In the genomic region with DNA sequence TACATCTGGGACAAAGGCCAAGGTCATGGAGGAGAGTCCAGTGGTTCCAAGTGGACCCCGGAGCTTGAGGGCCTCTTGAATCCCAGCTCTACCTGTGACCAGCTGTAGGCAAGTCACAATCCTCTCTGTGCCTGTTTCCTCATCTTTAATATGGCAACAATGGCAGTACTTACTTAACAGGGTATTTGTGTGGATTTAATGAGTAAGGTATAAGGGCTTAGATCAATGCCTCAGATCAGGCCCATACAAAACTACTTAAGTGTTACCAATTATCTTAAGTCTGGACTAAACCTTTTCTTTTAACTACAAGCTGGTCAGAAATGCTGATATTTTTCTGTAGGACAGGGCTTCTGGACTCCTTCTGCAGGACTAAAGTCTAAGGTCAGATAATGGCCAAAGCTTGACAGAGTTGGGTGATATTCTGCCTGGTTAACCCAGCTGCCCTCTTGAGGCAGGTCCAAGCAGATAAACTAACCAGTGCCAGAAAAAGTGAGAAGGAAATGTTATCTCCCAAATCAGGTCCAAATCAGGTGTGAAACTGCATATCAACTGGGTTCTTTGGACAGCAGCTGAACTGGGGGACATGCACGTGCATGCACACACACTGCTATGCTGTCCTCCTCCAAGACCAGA, we compare ENCODE assay signal across 18 cellular contexts. TPM values are rescaled to one million over a fixed set of nuclear protein-coding genes. Genes with fewer than 3 reads are reported as not detected.
DNase-seq lines count a peak whose midpoint lies in the region; TF ChIP-seq lines count a peak whose summit lies in the region.
"Had no signal": no experiment of that assay in that cellular context is flagged by ENCODE, and none has a peak within 500 bp of the region (broad histone marks: within the 10 kb centered on the region; RNA-seq: fewer than 3 reads in every experiment).

No MANE protein-coding gene starts in this region.

- H3K27ac Mint-ChIP-seq in nephron progenitor cell (no peak overlapping the region), osteocyte (ENCODE audit: unreplicated experiment) (no peak overlapping the region)

- 59 to 68% methylated on average over 2 of the region's 2 CpGs for WGBS in testis, 2 donors

- POLR2A ChIA-PET in GM10248 (lab: Yijun Ruan, JAX) = no interaction called here

- H3K36me3 ChIP-seq in OCI-LY3 (replicated peaks; ENCODE audit: low read depth, low read length) (no peaks in the 10 kb centered on the region), testis (ENCODE audit: low read depth, missing control alignments) (no peaks in the 10 kb centered on the region)
- H3K36me3 ChIP-seq: Peyer's patch, suprapubic skin had no signal

- H3K36me3 Mint-ChIP-seq in nephron progenitor cell (ENCODE audit: low read depth) = peaks cover 24% of the 10 kb centered on the region
- H3K36me3 Mint-ChIP-seq in osteocyte (ENCODE audit: unreplicated experiment) = no peaks in the 10 kb centered on the region

- no peak overlapping the region for H3K27ac ChIP-seq in OCI-LY3 (ENCODE audit: low read length)
- no peak overlapping the region for H3K27ac ChIP-seq in testis
- H3K27ac ChIP-seq: Peyer's patch, suprapubic skin had no signal

- H3K4me1 Mint-ChIP-seq in nephron progenitor cell = peaks cover 71% of the 10 kb centered on the region
- H3K4me1 Mint-ChIP-seq in osteocyte (ENCODE audit: unreplicated experiment) = peaks cover 35% of the 10 kb centered on the region

- no peaks in the 10 kb centered on the region for H3K9me3 Mint-ChIP-seq in nephron progenitor cell
- no peaks in the 10 kb centered on the region for H3K9me3 Mint-ChIP-seq in osteocyte (ENCODE audit: unreplicated experiment)

- H3K9me3 ChIP-seq in OCI-LY3 (ENCODE audit: insufficient read depth, low read length) (no peaks in the 10 kb centered on the region), testis (no peaks in the 10 kb centered on the region)
- H3K9me3 ChIP-seq: Peyer's patch, suprapubic skin had no signal

- no peak overlapping the region for H2AFZ ChIP-seq in OCI-LY3 (ENCODE audit: low read depth, low read length)

- intact Hi-C loops in testis (cut with DNase I; ENCODE audit: low total_unique reads) = no loop called here

- H3K4me1 ChIP-seq in OCI-LY3 (ENCODE audit: low read length) = no peaks in the 10 kb centered on the region
- peaks cover 20% of the 10 kb centered on the region for H3K4me1 ChIP-seq in testis

- CTCF ChIA-PET in GM10248 (lab: Yijun Ruan, JAX) = interaction anchor here (0.9 to 3.6 kb wide), 7 partner anchors 9 to 838 kb away, joined by 3 to 16 read pairs (median 3); no protein-coding TSS in a partner anchor

- TF ChIP-seq CTCF in GM10248 (IDR thresholded peaks at IDR 0.05; ENCODE audit: control extremely low read depth, extremely low read depth, low read depth, missing control alignments) (peak; percentile 26), OCI-LY3 (IDR thresholded peaks at IDR 0.05; ENCODE audit: low read depth, low read length) (peak; percentile 29; the same call in 1 of the 2 replicates), epithelial cell of esophagus (IDR thresholded peaks at IDR 0.05; ENCODE audit: insufficient read depth, low read depth, low read length, missing control alignments) (no peak), nephron progenitor cell (IDR thresholded peaks at IDR 0.05) (no peak), osteocyte (IDR thresholded peaks at IDR 0.05) (no peak), testis (IDR thresholded peaks at IDR 0.05) (peak in 1 of 3 experiments; percentile 13)

- H4K20me1 ChIP-seq in OCI-LY3 (ENCODE audit: insufficient read depth, low read length) = no peaks in the 10 kb centered on the region

- H3K4me3 Mint-ChIP-seq in nephron progenitor cell = peak overlapping the region; percentile 86
- H3K4me3 Mint-ChIP-seq in osteocyte (ENCODE audit: unreplicated experiment) = no peak overlapping the region

- no peak overlapping the region for H3K9ac ChIP-seq in OCI-LY3 (ENCODE audit: low read length)

- TF ChIP-seq POLR2A in testis (IDR thresholded peaks at IDR 0.05) = no peak

- H3K27me3 Mint-ChIP-seq in nephron progenitor cell (ENCODE audit: low read depth, poor library complexity) (peaks cover 12% of the 10 kb centered on the region), osteocyte (ENCODE audit: unreplicated experiment) (peaks cover 8% of the 10 kb centered on the region)

- H3K4me2 ChIP-seq in OCI-LY3 (ENCODE audit: low read length) = no peak overlapping the region

- no peaks in the 10 kb centered on the region for H3K79me2 ChIP-seq in OCI-LY3 (ENCODE audit: low read length)

- no peak for DNase-seq in GM10248 (ENCODE audit: extremely low spot score)
- DNase-seq in epithelial cell of esophagus (ENCODE audit: low read depth) = no peak
- DNase-seq in nephron progenitor cell = no peak
- DNase-seq in NCI-H345 (lab: John Stamatoyannopoulos, UW) = no peak
- DNase-seq in osteocyte (ENCODE audit: extremely low spot score, unreplicated experiment) = no peak
- no peak for DNase-seq in stimulated activated CD4-positive, alpha-beta T cell treated with anti-CD3 and anti-CD28 coated beads, Interleukin-4, amount 100 ng/mL, for 1 hour
- no peak for DNase-seq in testis
- DNase-seq: DMS153; effector memory CD4-positive, alpha-beta T cell; foreskin melanocyte; NCI-H1092 treated with DMSO at 0.1 percent for 48 hours; NCI-H748 treated with DMSO at 0.1 percent for 48 hours; Peyer's patch; stimulated activated CD4-positive, alpha-beta T cell treated with anti-CD3 and anti-CD28 coated beads, Interleukin-4, amount 100 ng/mL, for 4 hours; SW 1271 had no signal

- H3K27me3 ChIP-seq in OCI-LY3 (ENCODE audit: low read depth, low read length) (no peaks in the 10 kb centered on the region; the same call in 1 of the 2 replicates), testis (no peaks in the 10 kb centered on the region)
- H3K27me3 ChIP-seq: Peyer's patch, suprapubic skin had no signal

- H3K4me3 ChIP-seq in OCI-LY3 (ENCODE audit: low read length) (no peak overlapping the region), epithelial cell of esophagus (ENCODE audit: low read length) (peak overlapping the region; percentile 93), testis (no peak overlapping the region)
- H3K4me3 ChIP-seq: lung had no signal

RNA-seq across cellular contexts. Expression of a gene that starts 2.2 kb away (rescaled TPM):
- 39.1 and 40.4 TPM in 2 replicates for total RNA-seq in osteocyte
- total RNA-seq in testis = 100 to 1,000 TPM in 1 of 2 donors, 10 to 100 TPM in 1; 95.6 to 117 TPM
- polyA plus RNA-seq in testis (ENCODE audit: insufficient read depth, low read depth, low replicate concordance) = 61.5 TPM

Comparison
In these comparisons a context has a peak if more than half of its experiments do, and no peak if none do; other contexts are left out.
1. CTCF ChIP-seq: peak in GM10248 (single experiment) and OCI-LY3 (single experiment); none in epithelial cell of esophagus (single experiment), nephron progenitor cell (single experiment) and osteocyte (single experiment).